7 cellular contexts compared by ENCODE assay signal in the genomic region with DNA sequence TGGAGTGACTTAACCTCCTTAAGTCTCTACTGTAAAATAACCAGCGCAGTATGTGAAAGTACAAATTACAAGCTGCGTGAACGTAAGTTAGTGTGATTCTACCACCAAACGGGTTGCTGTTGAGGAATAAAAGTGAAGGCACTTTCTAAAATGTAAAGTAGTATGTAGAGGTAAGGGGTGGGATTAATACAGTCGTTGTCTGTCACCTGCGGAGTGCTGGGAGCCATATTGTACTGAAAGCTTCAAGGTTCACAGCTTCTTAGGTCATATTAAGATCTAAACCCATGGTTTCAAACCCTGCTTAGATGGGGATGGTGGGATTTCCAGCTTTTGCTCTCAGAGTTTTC. TPM values are rescaled to one million over a fixed set of nuclear protein-coding genes. Genes with fewer than 3 reads are reported as not detected.
DNase-seq lines count a peak whose midpoint lies in the region; ATAC-seq and TF ChIP-seq lines count a peak whose summit lies in the region.

No MANE protein-coding gene starts in this region.

- H3K36me3 ChIP-seq in H7 (replicated peaks; ENCODE audit: control insufficient read depth, insufficient read depth, low read length) (no peaks in the 10 kb centered on the region), esophagus squamous epithelium (peaks cover 0 to 8% (median 0%) of the 10 kb centered on the region in 3 donors), sigmoid colon (no peaks in the 10 kb centered on the region)

- H3K27ac ChIP-seq in esophagus squamous epithelium, result peak overlapping the region; percentile 95 to 98 (median 96)
- H3K27ac ChIP-seq in sigmoid colon, result peak overlapping the region; percentile 97 to 99 (median 98)

- ATAC-seq in HG02870 (IDR thresholded peaks at IDR 0.05; ENCODE audit: unreplicated experiment), result no peak

- H3K9me3 ChIP-seq in esophagus squamous epithelium (no peaks in the 10 kb centered on the region), sigmoid colon (no peaks in the 10 kb centered on the region)

- no peaks in the 10 kb centered on the region; the same call in 1 of the 2 replicates for H3K27me3 ChIP-seq in H7 (ENCODE audit: control insufficient read depth, insufficient read depth, low read length)
- no peaks in the 10 kb centered on the region for H3K27me3 ChIP-seq in esophagus squamous epithelium
- no peaks in the 10 kb centered on the region for H3K27me3 ChIP-seq in sigmoid colon

- TF ChIP-seq POLR2A in Raji (IDR thresholded peaks at IDR 0.05; ENCODE audit: insufficient read depth, low read depth, low read length), result 0 out of 2 replicates have a peak, but pooled peaks have one; percentile 20
- no peak for TF ChIP-seq POLR2A in esophagus squamous epithelium (IDR thresholded peaks at IDR 0.05)
- TF ChIP-seq POLR2A in sigmoid colon (IDR thresholded peaks at IDR 0.05), result no peak

- peaks cover 7 to 71% (median 34%) of the 10 kb centered on the region in 3 donors for H3K4me1 ChIP-seq in esophagus squamous epithelium
- peaks cover 0 to 69% (median 52%) of the 10 kb centered on the region in 4 donors for H3K4me1 ChIP-seq in sigmoid colon

- H3K4me3 ChIP-seq in H7 (ENCODE audit: insufficient read depth, low read depth, low read length), result peak overlapping the region; percentile 78
- H3K4me3 ChIP-seq in esophagus squamous epithelium, result peak overlapping the region; percentile 79 to 99 (median 97)
- peak overlapping the region; percentile 88 to 99 (median 96) for H3K4me3 ChIP-seq in sigmoid colon

- TF ChIP-seq CTCF in esophagus squamous epithelium (IDR thresholded peaks at IDR 0.05) (no peak), sigmoid colon (IDR thresholded peaks at IDR 0.05) (no peak)

- DNase-seq in H7, result peak; percentile 17
- no peak for DNase-seq in esophagus squamous epithelium (lab: John Stamatoyannopoulos, UW)
- no peak for DNase-seq in sigmoid colon
- no peak for DNase-seq in KG1 (lab: John Stamatoyannopoulos, UW)
- no peak for DNase-seq in stimulated activated CD8-positive, alpha-beta memory T cell treated with anti-CD3 and anti-CD28 coated beads, Interleukin-4, amount 100 ng/mL, for 48 hours

- WGBS in esophagus squamous epithelium, 2 donors, result 1 to 3% methylated on average over 6 of the region's 6 CpGs
- 2 to 6% methylated on average over 6 of the region's 6 CpGs for WGBS in sigmoid colon, 2 donors

- intact Hi-C loops in esophagus squamous epithelium (cut with DNase I) (no loop called here), sigmoid colon (cut with DNase I) (loop anchor here (1.0 to 10.0 kb wide), 5 partner anchors 57 to 347 kb away; a partner anchor contains a TSS)

- TF ChIP-seq EP300 in sigmoid colon (IDR thresholded peaks at IDR 0.05), result no peak

RNA-seq across cellular contexts. Expression of a gene that starts 1.4 kb away (rescaled TPM):
- 31.0 and 49.8 TPM in 2 replicates for total RNA-seq in H7 (2014; rRNA removed; shearing (Covaris generic))
- total RNA-seq in esophagus squamous epithelium (10 to 100 TPM; 13.7 to 27.2 (median 23.1) TPM), sigmoid colon (10 to 100 TPM; 30.6 to 42.7 (median 34.1) TPM)
- 10 to 100 TPM; 12.6 to 17.8 (median 16.6) TPM for polyA plus RNA-seq in sigmoid colon

RNA-seq across cellular contexts. Expression of a gene that starts 1.6 kb away (rescaled TPM):
- total RNA-seq in H7 (2014; rRNA removed; shearing (Covaris generic)), result 60.9 and 63.3 TPM in 2 replicates
- total RNA-seq in esophagus squamous epithelium (10 to 100 TPM; 40.7 to 65.6 (median 51.3) TPM), sigmoid colon (10 to 100 TPM; 60.1 to 81.3 (median 76.9) TPM)
- 10 to 100 TPM; 70.5 to 75.4 (median 73.9) TPM for polyA plus RNA-seq in sigmoid colon

RNA-seq across cellular contexts. Expression of a gene that starts 57.6 kb away (rescaled TPM):
- total RNA-seq in H7 (2014; rRNA removed; shearing (Covaris generic)), result 27.7 and 28.3 TPM in 2 replicates
- 10 to 100 TPM; 44.5 to 75.1 (median 54.6) TPM for total RNA-seq in esophagus squamous epithelium
- 10 to 100 TPM; 64.7 to 85.6 (median 74.4) TPM for total RNA-seq in sigmoid colon
- polyA plus RNA-seq in sigmoid colon, result 10 to 100 TPM; 28.6 to 39.0 (median 36.8) TPM
